Comparison of ENCODE assay signal across 17 cellular contexts in genomic region chr2:48406096-48406495, GRCh38.
"Had no signal": no experiment of that assay in that cellular context is flagged by ENCODE, and none has a peak within 500 bp of the region (broad histone marks: within the 10 kb centered on the region; RNA-seq: fewer than 3 reads in every experiment).

No MANE protein-coding gene starts in this region.

- H3K4me3 ChIP-seq: esophagus muscularis mucosa, left lung, neural progenitor cell, sigmoid colon, spleen, thoracic aorta, upper lobe of right lung had no signal

- H3K9me3 ChIP-seq: esophagus muscularis mucosa, left lung, sigmoid colon, spleen, thoracic aorta, upper lobe of right lung had no signal

- ATAC-seq: activated T-cell treated with anti-CD3 and anti-CD28 coated beads, Interleukin-2, amount 50 U/mL, for 4 hours; left lung; upper lobe of right lung had no signal

- H3K9me3 Mint-ChIP-seq: activated T-cell treated with anti-CD3 and anti-CD28 coated beads, Interleukin-2, amount 50 U/mL, for 4 hours had no signal

- H3K36me3 ChIP-seq: esophagus muscularis mucosa, left lung, neural progenitor cell, sigmoid colon, spleen, thoracic aorta, upper lobe of right lung had no signal

- H3K4me3 Mint-ChIP-seq: activated T-cell treated with anti-CD3 and anti-CD28 coated beads, Interleukin-2, amount 50 U/mL, for 4 hours; neural progenitor cell had no signal

- H3K9ac ChIP-seq: neural progenitor cell had no signal

- H3K27me3 ChIP-seq: esophagus muscularis mucosa, left lung, neural progenitor cell, sigmoid colon, spleen, upper lobe of right lung had no signal

- H2AFZ ChIP-seq: neural progenitor cell had no signal

- H3K36me3 Mint-ChIP-seq: naive B cell, neural progenitor cell had no signal

- H3K27ac ChIP-seq: esophagus muscularis mucosa, left lung, neural progenitor cell, sigmoid colon, spleen, thoracic aorta, upper lobe of right lung had no signal

- H3K4me1 ChIP-seq: esophagus muscularis mucosa, left lung, neural progenitor cell, sigmoid colon, upper lobe of right lung had no signal

- H3K4me2 ChIP-seq: neural progenitor cell had no signal

- DNase-seq: activated CD4-positive, alpha-beta T cell treated with anti-CD3 and anti-CD28 coated beads, Interleukin-2, amount 50 U/mL, for 48 hours; activated effector memory CD4-positive, alpha-beta T cell treated with anti-CD3 and anti-CD28 coated beads, Interleukin-2, amount 50 U/mL, for 16 hours; activated T-cell treated with anti-CD3 and anti-CD28 coated beads, Interleukin-2, amount 50 U/mL, for 4 hours; anterior cingulate cortex; cortex of kidney; effector CD4-positive, alpha-beta T cell; hippocampal formation; kidney; left lung; mammary epithelial cell; naive B cell; sigmoid colon; spleen; upper lobe of right lung had no signal
